Comparison of ENCODE assay signal across 8 cellular contexts in the genomic region with DNA sequence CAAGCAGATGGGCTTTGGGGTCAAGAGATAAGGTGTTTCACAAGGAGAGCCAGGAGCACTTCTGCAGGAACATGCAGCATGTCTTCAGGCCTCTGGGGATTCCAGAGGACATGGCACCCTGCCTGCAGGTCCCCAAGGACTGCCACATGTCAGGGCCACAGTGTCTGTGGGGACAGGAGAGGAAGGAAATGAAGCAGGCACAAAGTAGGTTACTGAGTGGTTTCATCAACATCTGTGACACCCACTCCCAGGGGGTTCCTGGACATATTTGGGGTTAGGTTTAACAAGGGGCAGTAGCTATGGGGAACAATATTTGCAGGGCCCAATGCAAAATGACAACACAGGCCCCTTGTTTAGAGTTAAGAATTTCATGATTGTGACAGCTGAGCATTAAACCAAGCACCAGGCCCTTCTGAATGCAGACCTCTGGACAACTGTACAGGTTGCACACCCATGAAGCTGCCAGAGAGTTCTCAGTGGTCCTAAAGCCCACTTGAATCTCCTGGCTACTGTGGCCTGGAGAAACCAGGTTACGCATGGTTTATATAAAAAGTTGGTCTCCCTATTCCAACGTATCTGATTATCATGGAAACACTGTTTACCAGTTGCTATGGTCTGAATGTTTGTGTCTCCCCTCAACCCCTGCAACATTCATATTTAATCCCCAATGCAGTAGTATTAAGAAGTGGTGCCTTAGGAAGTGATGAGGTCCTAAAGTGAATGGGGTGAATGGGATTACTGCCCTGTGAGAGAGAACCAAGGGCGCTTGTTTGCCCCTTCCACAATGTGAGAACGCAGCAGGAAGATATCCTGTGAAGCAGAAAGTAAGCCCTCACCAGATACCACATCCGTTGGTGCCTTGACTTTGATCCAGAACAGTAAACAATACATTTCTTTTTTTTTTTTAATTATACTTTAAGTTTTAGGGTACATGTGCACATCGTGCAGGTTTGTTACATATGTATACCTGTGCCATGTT. TPM values are rescaled to one million over a fixed set of nuclear protein-coding genes. Genes with fewer than 3 reads are reported as not detected.
DNase-seq lines count a peak whose midpoint lies in the region; ATAC-seq and TF ChIP-seq lines count a peak whose summit lies in the region.

No MANE protein-coding gene starts in this region.

- peak; percentile 22 for DNase-seq in stimulated activated CD4-positive, alpha-beta T cell treated with anti-CD3 and anti-CD28 coated beads, Interleukin-15, amount 100 ng/mL, for 24 hours
- no peak for DNase-seq in stimulated activated CD4-positive, alpha-beta T cell treated with anti-CD3 and anti-CD28 coated beads, Interleukin-2, amount 100 ng/mL, for 48 hours
- peak; percentile 71 for DNase-seq in NAMALWA (ENCODE audit: low spot score)
- DNase-seq in thyroid gland, result no peak
- DNase-seq in SW 1271 (lab: John Stamatoyannopoulos, UW), result no peak

- no peaks in the 10 kb centered on the region for H3K36me3 Mint-ChIP-seq in activated naive CD4-positive, alpha-beta T cell treated with anti-CD3 and anti-CD28 coated beads, Interleukin-2, amount 50 U/mL, for 24 hours

- TF ChIP-seq POLR2A in thyroid gland (IDR thresholded peaks at IDR 0.05), result no peak

- no peaks in the 10 kb centered on the region for H3K36me3 ChIP-seq in thyroid gland

- ATAC-seq in GM19328 (IDR thresholded peaks at IDR 0.05; ENCODE audit: unreplicated experiment) (no peak), GM19351 (IDR thresholded peaks at IDR 0.05; ENCODE audit: unreplicated experiment) (no peak)

- peak overlapping the region; percentile 75 for H3K27ac Mint-ChIP-seq in activated naive CD4-positive, alpha-beta T cell treated with anti-CD3 and anti-CD28 coated beads, Interleukin-2, amount 50 U/mL, for 24 hours

- H3K4me1 ChIP-seq in thyroid gland, result peaks cover 20 to 28% of the 10 kb centered on the region in 2 donors

- intact Hi-C loops in thyroid gland (cut with DNase I), result no loop called here

- H3K9me3 Mint-ChIP-seq in activated naive CD4-positive, alpha-beta T cell treated with anti-CD3 and anti-CD28 coated beads, Interleukin-2, amount 50 U/mL, for 24 hours, result no peaks in the 10 kb centered on the region

- peaks cover 93% of the 10 kb centered on the region for H3K4me1 Mint-ChIP-seq in activated naive CD4-positive, alpha-beta T cell treated with anti-CD3 and anti-CD28 coated beads, Interleukin-2, amount 50 U/mL, for 24 hours

- H3K4me3 ChIP-seq in thyroid gland (replicated peaks in 1 of 3), result no peak overlapping the region

- TF ChIP-seq CTCF in thyroid gland (IDR thresholded peaks at IDR 0.05), result no peak

- peak overlapping the region; percentile 74 for H3K4me3 Mint-ChIP-seq in activated naive CD4-positive, alpha-beta T cell treated with anti-CD3 and anti-CD28 coated beads, Interleukin-2, amount 50 U/mL, for 24 hours

- H3K9me3 ChIP-seq in thyroid gland, result no peaks in the 10 kb centered on the region

- H3K27me3 Mint-ChIP-seq in activated naive CD4-positive, alpha-beta T cell treated with anti-CD3 and anti-CD28 coated beads, Interleukin-2, amount 50 U/mL, for 24 hours, result no peaks in the 10 kb centered on the region

- H3K27ac ChIP-seq in thyroid gland, result peak overlapping the region in 2 of 3 donors; percentile 47 to 52

- WGBS in thyroid gland, 2 donors, result 82 to 91% methylated on average over 6 of the region's 6 CpGs

- H3K27me3 ChIP-seq in thyroid gland, result no peaks in the 10 kb centered on the region

RNA-seq across cellular contexts. Expression of a gene that starts 48.2 kb away (rescaled TPM):
- 100 to 1,000 TPM in 1 of 4 donors, 10 to 100 TPM in 3; 72.0 to 101 (median 82.5) TPM for total RNA-seq in thyroid gland

RNA-seq across cellular contexts. Expression of a gene that starts 50.2 kb away (rescaled TPM):
- total RNA-seq in thyroid gland, result 100 to 1,000 TPM in 3 of 4 donors, 10 to 100 TPM in 1; 82.0 to 174 (median 144) TPM

Comparison
In these comparisons a context has a peak if more than half of its experiments do, and no peak if none do; other contexts are left out.
1. DNase-seq: peak in stimulated activated CD4-positive, alpha-beta T cell treated with anti-CD3 and anti-CD28 coated beads, Interleukin-15, amount 100 ng/mL, for 24 hours (single experiment) and NAMALWA (single experiment); none in stimulated activated CD4-positive, alpha-beta T cell treated with anti-CD3 and anti-CD28 coated beads, Interleukin-2, amount 100 ng/mL, for 48 hours (0 of 2), thyroid gland (0 of 2) and SW 1271 (0 of 2).